ENCODE assay signal across 30 cellular contexts in genomic region chr15:101145362-101145761, GRCh38.
DNase-seq lines count a peak whose midpoint lies in the region; ATAC-seq, FAIRE-seq and TF ChIP-seq lines count a peak whose summit lies in the region.
"Had no signal": no experiment of that assay in that cellular context is flagged by ENCODE, and none has a peak within 500 bp of the region (broad histone marks: within the 10 kb centered on the region; RNA-seq: fewer than 3 reads in every experiment).

No MANE protein-coding gene starts in this region.

- TF ChIP-seq CTCF in natural killer cell (IDR thresholded peaks at IDR 0.05) (no peak), OCI-LY7 (conservative IDR thresholded peaks at IDR 0.05; ENCODE audit: low read length) (peak; percentile 34; the same call in 1 of the 2 replicates), H1 (IDR thresholded peaks at IDR 0.05; ENCODE audit: control extremely low read depth in 1 of 3, insufficient read depth in 1 of 3, low read depth in 1 of 3, low read length in 3 of 3) (no peak), sigmoid colon (IDR thresholded peaks at IDR 0.05) (no peak)

- no peak overlapping the region for H3K27ac Mint-ChIP-seq in natural killer cell treated with Interleukin-12 subunit alpha and Interleukin-12 subunit beta and Interleukin-15 and Interleukin-18, amount 100 ng/mL, for 72 hours
- no peak overlapping the region for H3K27ac Mint-ChIP-seq in natural killer cell
- H3K27ac Mint-ChIP-seq: activated B cell treated with CpG ODN at 0.5 μM for 24 hours; brain; CD8-positive, alpha-beta T cell; nephron progenitor cell; stimulated activated naive B cell treated with anti-CD40 and anti-IgM and Interleukin-4, amounts not matched to agents 10 μg/mL and 1 μg/mL and 100 μg/mL, for 72 hours had no signal

- H2BK5ac ChIP-seq in H1 (ENCODE audit: low read depth, low read length): no peak overlapping the region

- H3K56ac ChIP-seq in H1 (replicated peaks; ENCODE audit: insufficient read length, low read depth, low read length): no peak overlapping the region

- H3K27me3 Mint-ChIP-seq in natural killer cell treated with Interleukin-12 subunit alpha and Interleukin-12 subunit beta and Interleukin-15 and Interleukin-18, amount 100 ng/mL, for 72 hours: no peaks in the 10 kb centered on the region
- H3K27me3 Mint-ChIP-seq in natural killer cell (ENCODE audit: low read depth in 2 of 2): no peaks in the 10 kb centered on the region
- H3K27me3 Mint-ChIP-seq: brain had no signal

- H3K4me2 ChIP-seq in OCI-LY7 (ENCODE audit: low read length): no peak overlapping the region
- no peak overlapping the region for H3K4me2 ChIP-seq in H1 (ENCODE audit: insufficient read depth in 1 of 2, low read depth in 2 of 2, low read length in 2 of 2)

- H2BK12ac ChIP-seq in H1 (ENCODE audit: low read depth, low read length): no peak overlapping the region

- TF ChIP-seq EP300 in H1 (IDR thresholded peaks at IDR 0.05; ENCODE audit: borderline replicate concordance in 1 of 2, low read depth in 2 of 2, low read length in 2 of 2): no peak
- no peak for TF ChIP-seq EP300 in sigmoid colon (IDR thresholded peaks at IDR 0.05)

- H3K9me3 Mint-ChIP-seq in natural killer cell treated with Interleukin-12 subunit alpha and Interleukin-12 subunit beta and Interleukin-15 and Interleukin-18, amount 100 ng/mL, for 72 hours: no peaks in the 10 kb centered on the region
- peaks cover 0 to 3% of the 10 kb centered on the region in 2 donors for H3K9me3 Mint-ChIP-seq in natural killer cell
- H3K9me3 Mint-ChIP-seq: activated B cell treated with CpG ODN at 0.5 μM for 24 hours; CD8-positive, alpha-beta T cell; nephron progenitor cell had no signal

- no peak overlapping the region for H3K14ac ChIP-seq in H1 (ENCODE audit: insufficient read length)

- no peak for TF ChIP-seq RAD21 in H1 (IDR thresholded peaks at IDR 0.05 in 1 of 2, conservative IDR thresholded peaks at IDR 0.05 in 1 of 2; ENCODE audit: low read depth in 2 of 2, low read length in 2 of 2)

- H3K23me2 ChIP-seq in H1 (ENCODE audit: low read depth, low read length): peaks cover 10% of the 10 kb centered on the region

- H3K27me3 ChIP-seq in H1 (replicated peaks in 1 of 4; ENCODE audit: control insufficient read depth in 3 of 4, extremely low read depth in 1 of 4, insufficient read depth in 3 of 4, low read length in 3 of 4) (no peaks in the 10 kb centered on the region; a peak in 2 of 7 replicates), sigmoid colon (no peaks in the 10 kb centered on the region)
- H3K27me3 ChIP-seq: BE2C, ovary, SJSA1 had no signal

- H3K79me1 ChIP-seq in H1 (ENCODE audit: low read depth, low read length): no peaks in the 10 kb centered on the region

- H3K9me3 ChIP-seq in OCI-LY7 (ENCODE audit: low read length) (no peaks in the 10 kb centered on the region), H1 (ENCODE audit: insufficient read depth in 2 of 2, low read depth in 1 of 2, low read length in 1 of 2) (no peaks in the 10 kb centered on the region), sigmoid colon (no peaks in the 10 kb centered on the region)
- H3K9me3 ChIP-seq: BE2C, ovary had no signal

- no peak overlapping the region for H4K5ac ChIP-seq in H1 (ENCODE audit: insufficient read length, low read depth, low read length)

- H3K9ac ChIP-seq in H1 (replicated peaks in 1 of 4; ENCODE audit: extremely low read depth in 1 of 4, low read depth in 3 of 4, low read length in 3 of 4): no peak overlapping the region

- H3K4me3 Mint-ChIP-seq in natural killer cell treated with Interleukin-12 subunit alpha and Interleukin-12 subunit beta and Interleukin-15 and Interleukin-18, amount 100 ng/mL, for 72 hours: no peak overlapping the region
- H3K4me3 Mint-ChIP-seq in natural killer cell: no peak overlapping the region
- H3K4me3 Mint-ChIP-seq: activated B cell treated with CpG ODN at 0.5 μM for 24 hours; brain; CD8-positive, alpha-beta T cell; nephron progenitor cell; stimulated activated naive B cell treated with anti-CD40 and anti-IgM and Interleukin-4, amounts not matched to agents 10 μg/mL and 1 μg/mL and 100 μg/mL, for 72 hours had no signal

- no peaks in the 10 kb centered on the region for H3K79me2 ChIP-seq in OCI-LY7 (ENCODE audit: insufficient read depth, low read depth, low read length)
- H3K79me2 ChIP-seq in H1 (ENCODE audit: control insufficient read depth in 1 of 2, insufficient read depth in 2 of 2, low read length in 2 of 2): no peaks in the 10 kb centered on the region

- H4K20me1 ChIP-seq in OCI-LY7 (ENCODE audit: insufficient read depth, low read length) (no peaks in the 10 kb centered on the region), H1 (replicated peaks in 1 of 2; ENCODE audit: control insufficient read depth in 1 of 2, insufficient read depth in 2 of 2, low read length in 2 of 2) (peaks cover 0 to 2% of the 10 kb centered on the region in 2 experiments)

- H2AFZ ChIP-seq in OCI-LY7 (ENCODE audit: low read length): no peak overlapping the region
- no peak overlapping the region for H2AFZ ChIP-seq in H1 (ENCODE audit: low read length)

- H3K4me1 ChIP-seq in OCI-LY7 (ENCODE audit: insufficient read depth, low read length, poor library complexity, severe bottlenecking) (peaks cover under 1% of the 10 kb centered on the region), H1 (replicated peaks in 1 of 4; ENCODE audit: control insufficient read depth in 3 of 4, insufficient read depth in 4 of 4, low read length in 3 of 4) (no peaks in the 10 kb centered on the region; a peak in 1 of 7 replicates), sigmoid colon (no peaks in the 10 kb centered on the region)

- no TSS peak for BruUV-seq in OCI-LY7 (replicated peaks; lab: Mats Ljungman, UMichigan)

- intact Hi-C loops in natural killer cell (cut with micrococcal nuclease) (no loop called here), OCI-LY7 (cut with micrococcal nuclease; ENCODE audit: unreplicated experiment) (no loop called here), sigmoid colon (cut with DNase I) (no loop called here)

- H3K4me3 ChIP-seq in OCI-LY7 (ENCODE audit: low read depth, low read length, poor library complexity, severe bottlenecking) (no peak overlapping the region), H1 (ENCODE audit: extremely low read depth in 1 of 4, insufficient read depth in 2 of 4, low read depth in 3 of 4, low read length in 4 of 4) (no peak overlapping the region), sigmoid colon (no peak overlapping the region)
- H3K4me3 ChIP-seq: ovary, SJSA1 had no signal

- no peak overlapping the region for H2BK20ac ChIP-seq in H1 (ENCODE audit: low read length)

- 96% methylated on average over 4 of the region's 4 CpGs; no CpG with 5 or more reads in 1 of the 2 experiments for WGBS in H1 (ENCODE audit: extremely low coverage in 1 of 2, insufficient coverage in 1 of 2, insufficient read length in 1 of 2, insufficient replicate concordance in 2 of 2, low coverage in 1 of 2, low lambda C conversion rate in 2 of 2, missing lambda C conversion rate in 1 of 2), 2 experiments
- 90% methylated on average over 4 of the region's 4 CpGs for WGBS in sigmoid colon, 2 donors

- H2BK120ac ChIP-seq in H1 (replicated peaks; ENCODE audit: low read depth, low read length): no peak overlapping the region

- POLR2A ChIA-PET in OCI-LY7 (lab: Charles Lee) (interaction anchor here (0.7 to 2.1 kb wide), 2 partner anchors 11 to 110 kb away, joined by 4 to 6 read pairs; no protein-coding TSS in a partner anchor), H1 (lab: Charles Lee; ENCODE audit: partially characterized antibody) (no interaction called here)

- H3K4me1 Mint-ChIP-seq in natural killer cell treated with Interleukin-12 subunit alpha and Interleukin-12 subunit beta and Interleukin-15 and Interleukin-18, amount 100 ng/mL, for 72 hours (ENCODE audit: low read depth in 2 of 2): peaks cover 23 to 36% of the 10 kb centered on the region in 2 donors
- peaks cover 9 to 18% of the 10 kb centered on the region in 2 donors for H3K4me1 Mint-ChIP-seq in natural killer cell

- no peak overlapping the region for H3K18ac ChIP-seq in H1 (ENCODE audit: extremely low read depth, low read length)

- ATAC-seq in natural killer cell treated with Interleukin-12 subunit alpha and Interleukin-12 subunit beta and Interleukin-15 and Interleukin-18, amount 100 ng/mL, for 72 hours: no peak
- ATAC-seq in natural killer cell (no peak), GM19035 (IDR thresholded peaks at IDR 0.05; ENCODE audit: unreplicated experiment) (no peak), HG03439 (IDR thresholded peaks at IDR 0.05; ENCODE audit: unreplicated experiment) (no peak)
- ATAC-seq: CD8-positive, alpha-beta T cell; stimulated activated naive B cell treated with anti-CD40 and anti-IgM and Interleukin-4, amounts not matched to agents 10 μg/mL and 1 μg/mL and 100 μg/mL, for 72 hours had no signal

- H2BK15ac ChIP-seq in H1 (ENCODE audit: low read length): no peak overlapping the region

- no peaks in the 10 kb centered on the region for H3K36me3 Mint-ChIP-seq in natural killer cell treated with Interleukin-12 subunit alpha and Interleukin-12 subunit beta and Interleukin-15 and Interleukin-18, amount 100 ng/mL, for 72 hours
- H3K36me3 Mint-ChIP-seq in natural killer cell: no peaks in the 10 kb centered on the region
- H3K36me3 Mint-ChIP-seq: brain; CD8-positive, alpha-beta T cell had no signal

- H2AK5ac ChIP-seq in H1 (ENCODE audit: low read depth, low read length): no peak overlapping the region; the same call in 1 of the 2 replicates

- FAIRE-seq in H1 (lab: Jason Lieb, UNC): no peak
- FAIRE-seq: endometrium, GM12891, small intestine had no signal

- no peak overlapping the region for H3K27ac ChIP-seq in OCI-LY7 (ENCODE audit: low read depth, low read length, poor library complexity, severe bottlenecking)
- H3K27ac ChIP-seq in H1 (ENCODE audit: low read depth, low read length): no peak overlapping the region
- no peak overlapping the region for H3K27ac ChIP-seq in sigmoid colon
- H3K27ac ChIP-seq: ovary, SJSA1 had no signal

- H3K9me2 ChIP-seq in OCI-LY7 (ENCODE audit: insufficient read depth, low read length): no peaks in the 10 kb centered on the region

- H4K91ac ChIP-seq in H1 (replicated peaks; ENCODE audit: insufficient read length, low read length): no peak overlapping the region

- DNase-seq in natural killer cell treated with Interleukin-12 subunit alpha and Interleukin-12 subunit beta and Interleukin-15 and Interleukin-18, amount 100 ng/mL, for 72 hours (ENCODE audit: low spot score): peak; percentile 25
- DNase-seq in natural killer cell (no peak), OCI-LY7 (ENCODE audit: low spot score) (no peak), H1 (ENCODE audit: low read depth in 1 of 2, low spot score in 2 of 2) (no peak), sigmoid colon (peak; percentile 4), cerebellar cortex (ENCODE audit: low spot score) (no peak)
- DNase-seq: activated B cell treated with CpG ODN at 0.5 μM for 24 hours; activated CD4-positive, alpha-beta T cell treated with anti-CD3 and anti-CD28 coated beads, Interleukin-2, amount 50 U/mL, for 1 hour; activated naive CD4-positive, alpha-beta T cell treated with Interleukin-2 at 50 U/mL for 16 hours; activated T-cell treated with anti-CD3 and anti-CD28 coated beads, Interleukin-2, amount 50 U/mL, for 48 hours; BE2C; CD8-positive, alpha-beta T cell; cerebellar nuclear complex; hippocampal formation; NCI-H1417 treated with DMSO at 0.1 percent for 48 hours; NCI-H2081 treated with DMSO at 0.1 percent for 48 hours; NCI-H226; NCI-H526 treated with DMSO at 0.1 percent for 48 hours; nephron progenitor cell; ovary; small intestine; stimulated activated naive B cell treated with anti-CD40 and anti-IgM and Interleukin-4, amounts not matched to agents 10 μg/mL and 1 μg/mL and 100 μg/mL, for 72 hours; substantia nigra; trophoblast cell had no signal

- H4K8ac ChIP-seq in H1 (ENCODE audit: extremely low read depth, insufficient read depth, low read length): no peak overlapping the region

- TF ChIP-seq POLR2A in H1 (IDR thresholded peaks at IDR 0.05; ENCODE audit: control extremely low read depth in 1 of 2, low read depth in 2 of 2, low read length in 2 of 2): no peak
- no peak for TF ChIP-seq POLR2A in sigmoid colon (IDR thresholded peaks at IDR 0.05)

- H3K36me3 ChIP-seq in OCI-LY7 (ENCODE audit: insufficient read depth, low read length) (no peaks in the 10 kb centered on the region), H1 (ENCODE audit: control insufficient read depth in 2 of 4, insufficient read depth in 4 of 4, low read length in 3 of 4) (no peaks in the 10 kb centered on the region), sigmoid colon (no peaks in the 10 kb centered on the region)
- H3K36me3 ChIP-seq: BE2C, ovary, SJSA1 had no signal

- CTCF ChIA-PET in OCI-LY7 (lab: Charles Lee; ENCODE audit: unreplicated experiment): no interaction called here
- CTCF ChIA-PET in H1 (lab: Charles Lee; ENCODE audit: partially characterized antibody): interaction anchor here (0.9 to 5.0 kb wide), 4 partner anchors 13 to 129 kb away, joined by 3 to 16 read pairs (median 6); no protein-coding TSS in a partner anchor

- no peak overlapping the region for H3K23ac ChIP-seq in H1 (ENCODE audit: insufficient read length)

- H3K4ac ChIP-seq in H1 (replicated peaks; ENCODE audit: insufficient read length, low read depth, low read length): no peak overlapping the region

Comparison
In these comparisons a context has a peak if more than half of its experiments do, and no peak if none do; other contexts are left out.
1. DNase-seq: peak in natural killer cell treated with Interleukin-12 subunit alpha and Interleukin-12 subunit beta and Interleukin-15 and Interleukin-18, amount 100 ng/mL, for 72 hours (single experiment) and sigmoid colon (single experiment); none in natural killer cell (single experiment), OCI-LY7 (single experiment), H1 (0 of 2) and cerebellar cortex (single experiment).